In the genomic region with DNA sequence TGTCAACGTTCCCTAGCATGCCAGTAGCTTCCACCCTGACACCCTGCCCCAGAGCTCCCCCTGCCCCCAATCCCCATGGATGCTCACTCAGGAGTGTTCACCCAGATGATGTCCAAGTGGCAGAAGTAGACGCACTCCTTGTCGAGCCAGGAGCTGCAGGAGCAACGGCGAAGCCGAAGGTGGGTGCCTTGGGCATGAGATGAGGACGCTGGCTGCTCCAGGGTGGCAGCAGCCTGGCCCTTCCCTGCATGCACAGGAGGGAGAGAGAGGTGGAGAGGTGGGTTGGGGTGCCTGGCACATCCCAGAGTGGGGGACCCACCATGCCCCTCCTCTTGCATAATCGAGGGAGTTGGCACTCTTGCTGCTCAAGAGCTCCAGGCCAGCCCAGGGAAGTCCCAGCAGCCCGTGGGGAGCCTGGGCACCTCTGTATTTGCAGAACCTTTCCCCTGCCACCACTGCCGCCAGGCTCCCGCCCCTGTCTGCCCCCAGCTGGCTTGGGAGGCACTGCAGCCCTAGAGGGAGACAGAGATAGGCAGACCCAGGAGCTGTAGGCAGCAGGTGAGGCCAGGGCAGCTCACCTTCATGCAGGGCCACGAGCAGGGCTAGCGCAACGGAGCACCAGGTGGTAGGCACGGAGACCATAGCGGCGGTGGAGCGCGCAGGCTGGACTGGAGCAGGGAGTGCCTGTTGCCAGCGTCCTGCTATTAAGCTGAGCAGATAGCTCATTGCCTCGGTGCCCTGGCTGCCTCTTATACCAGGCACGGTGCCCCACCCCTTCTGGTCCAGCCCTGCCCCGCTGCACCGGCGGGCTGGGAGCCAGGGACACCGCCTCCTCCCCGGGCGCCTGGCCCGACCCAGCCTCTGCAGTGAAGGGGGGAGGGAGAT, we compare ENCODE assay signal across 9 cellular contexts. TPM values are rescaled to one million over a fixed set of nuclear protein-coding genes. Genes with fewer than 3 reads are reported as not detected.
DNase-seq lines count a peak whose midpoint lies in the region; ATAC-seq and TF ChIP-seq lines count a peak whose summit lies in the region.
"Had no signal": no experiment of that assay in that cellular context is flagged by ENCODE, and none has a peak within 500 bp of the region (broad histone marks: within the 10 kb centered on the region; RNA-seq: fewer than 3 reads in every experiment).

A gene (minus strand): TSS at position 724 of the 885 bp plus-strand sequence. CDS start 82 bp downstream, at position 642.

- DNase-seq in AG04449 (ENCODE audit: low read depth, low spot score) (no peak), SW480 (ENCODE audit: low spot score) (peak; percentile 82), left lobe of liver (ENCODE audit: low spot score) (peak; percentile 91), A172 (ENCODE audit: low spot score) (no peak), HCEC 1CT (no peak)
- DNase-seq in stimulated activated CD8-positive, alpha-beta memory T cell treated with anti-CD3 and anti-CD28 coated beads, Interleukin-4, amount 100 ng/mL, for 48 hours: no peak

- POLR2A ChIA-PET in AG04449 (lab: Yijun Ruan, JAX): no interaction called here

- H3K4me3 ChIP-seq in AG04449 (ENCODE audit: low read depth, low read length) (no peak within 1 kb of the TSS), KMS-11 (IDR thresholded peaks at IDR 0.05; ENCODE audit: insufficient read depth, low read depth, low read length) (peak within 1 kb of the TSS; percentile 17)

- ATAC-seq in left lobe of liver (peak; percentile 90), HG02759 (IDR thresholded peaks at IDR 0.05; ENCODE audit: unreplicated experiment) (no peak)
- ATAC-seq: naive thymus-derived CD8-positive, alpha-beta T cell had no signal

- CTCF ChIA-PET in AG04449 (lab: Yijun Ruan, JAX): interaction anchor here (1.1 to 4.2 kb wide), 7 partner anchors 8 to 201 kb away, joined by 3 to 17 read pairs (median 4); no protein-coding TSS in a partner anchor

- peak within 1 kb of the TSS; percentile 68 for H2AFZ ChIP-seq in KMS-11 (ENCODE audit: low read depth)

- peak within 1 kb of the TSS; percentile 90 for H3K4me2 ChIP-seq in KMS-11

- H3K9ac ChIP-seq in KMS-11: peak within 1 kb of the TSS; percentile 63; the same call in 1 of the 2 replicates

- no peaks in the 10 kb centered on the region for H3K36me3 ChIP-seq in KMS-11 (ENCODE audit: insufficient read depth)

- peaks cover 55% of the 10 kb centered on the region for H3K4me1 ChIP-seq in KMS-11 (ENCODE audit: low read depth, poor library complexity, severe bottlenecking)

- H3K27me3 ChIP-seq in KMS-11 (ENCODE audit: insufficient read depth, low read depth): no peaks in the 10 kb centered on the region

- H4K20me1 ChIP-seq in KMS-11 (ENCODE audit: insufficient read depth): no peaks in the 10 kb centered on the region

- peak within 1 kb of the TSS; percentile 95 for H3K27ac ChIP-seq in KMS-11

- no peaks in the 10 kb centered on the region for H3K79me2 ChIP-seq in KMS-11 (ENCODE audit: insufficient read depth, low read depth)

- TF ChIP-seq CTCF in AG04449 (IDR thresholded peaks at IDR 0.05; ENCODE audit: insufficient read depth, low read length, missing control alignments): peak; percentile 24
- peak; percentile 40; the same call in 1 of the 2 replicates for TF ChIP-seq CTCF in KMS-11 (conservative IDR thresholded peaks at IDR 0.05; ENCODE audit: low read depth, low read length)

RNA-seq across cellular contexts. Expression of the gene that starts here (rescaled TPM):
- not detected for total RNA-seq in left lobe of liver
- total RNA-seq in A172 (2014; rRNA removed; shearing (Covaris generic)): 1.3 and 2.6 TPM in 2 replicates
- total RNA-seq: naive thymus-derived CD8-positive, alpha-beta T cell had no signal

Comparison
In these comparisons a context has a peak if more than half of its experiments do, and no peak if none do; other contexts are left out.
1. Peak in DNase-seq and ATAC-seq in left lobe of liver; RNA of the gene not detected or under 1 TPM.